ENCODE assay signal across 1 cellular context in genomic region chr6:109024368-109024767, GRCh38.
TF ChIP-seq lines count a peak whose summit lies in the region.

No MANE protein-coding gene starts in this region.

TF ChIP-seq in H1, 55 proteins besides CTCF, POLR2A, EP300 and RAD21 (continued from another document):
- no peak for TF ChIP-seq SIX5 (IDR thresholded peaks at IDR 0.05; ENCODE audit: low read depth, low read length)
- no peak for TF ChIP-seq MAX (IDR thresholded peaks at IDR 0.05)
- TF ChIP-seq SP1 (IDR thresholded peaks at IDR 0.05; ENCODE audit: low read depth, low read length): no peak
- TF ChIP-seq YY1 (IDR thresholded peaks at IDR 0.05; ENCODE audit: low read depth, low read length): no peak
- no peak for TF ChIP-seq RXRA (IDR thresholded peaks at IDR 0.05; ENCODE audit: insufficient read depth, low read depth, low read length)
- TF ChIP-seq TCF12 (IDR thresholded peaks at IDR 0.05; ENCODE audit: low read depth, low read length): no peak
